In the genomic region with DNA sequence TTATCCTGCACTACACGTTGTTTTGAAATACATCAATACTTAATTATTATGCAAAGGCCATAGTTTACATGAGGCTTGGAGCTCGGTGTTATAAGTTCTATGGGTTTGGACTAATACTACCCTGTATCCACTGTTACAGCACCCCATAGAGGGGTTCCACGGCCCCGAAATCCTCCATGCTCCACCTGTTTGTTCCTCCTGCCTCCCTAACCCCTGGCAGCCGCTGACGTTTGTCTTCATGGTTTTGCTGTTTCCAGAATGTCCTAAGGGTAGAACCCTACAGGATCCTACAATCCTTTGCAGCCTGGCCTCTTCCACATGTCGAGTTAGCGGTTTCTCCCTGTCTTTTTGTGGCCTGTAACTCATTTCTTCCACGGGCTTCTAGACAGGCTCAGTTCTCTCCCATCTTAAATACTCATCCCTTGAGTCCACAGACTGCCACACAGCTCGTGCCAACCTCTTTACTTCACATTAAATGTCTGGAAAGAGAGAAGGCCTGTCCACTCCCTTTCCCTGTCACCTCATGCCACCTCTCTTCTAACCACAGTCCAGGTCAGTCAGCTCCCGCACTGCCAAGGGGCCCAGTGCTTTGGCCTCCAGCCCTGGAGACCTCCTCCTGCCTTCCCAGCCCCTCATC, we compare ENCODE assay signal across 15 cellular contexts. TPM values are rescaled to one million over a fixed set of nuclear protein-coding genes. Genes with fewer than 3 reads are reported as not detected.
A peak's percentile ranks its signal among the peaks of the same experiment; 100 is the strongest.
DNase-seq lines count a peak whose midpoint lies in the region; TF ChIP-seq lines count a peak whose summit lies in the region.
"Had no signal": no experiment of that assay in that cellular context is flagged by ENCODE, and none has a peak within 500 bp of the region (broad histone marks: within the 10 kb centered on the region; RNA-seq: fewer than 3 reads in every experiment).

No MANE protein-coding gene starts in this region.

- H3K36me3 Mint-ChIP-seq in activated CD4-positive, alpha-beta T cell treated with anti-CD3 and anti-CD28 coated beads, Interleukin-2, amount 10 ng/mL, durations not matched to agents 7 days and 5 days (ENCODE audit: low read depth): no peaks in the 10 kb centered on the region

- H2AK5ac ChIP-seq in neuronal stem cell (ENCODE audit: low read depth, low read length): peak overlapping the region; percentile 91

- no peak overlapping the region for H3K4me2 ChIP-seq in neuronal stem cell (ENCODE audit: insufficient read depth, low read length, poor library complexity, severe bottlenecking)

- H2AFZ ChIP-seq in neuronal stem cell (ENCODE audit: low read length): peak overlapping the region; percentile 81

- peak overlapping the region; percentile 29 for H4K8ac ChIP-seq in neuronal stem cell (ENCODE audit: low read depth, low read length)

- in situ Hi-C loops in G401 (cut with HindIII; ENCODE audit: low sequenced_read_pairs): no loop called here

- peak overlapping the region; percentile 60 for H3K4me3 Mint-ChIP-seq in activated CD4-positive, alpha-beta T cell treated with anti-CD3 and anti-CD28 coated beads, Interleukin-2, amount 10 ng/mL, durations not matched to agents 7 days and 5 days

- no peak overlapping the region for H3K14ac ChIP-seq in neuronal stem cell (ENCODE audit: low read length)

- DNase-seq in activated CD4-positive, alpha-beta T cell treated with anti-CD3 and anti-CD28 coated beads, Interleukin-2, amount 10 ng/mL, durations not matched to agents 7 days and 5 days: no peak
- DNase-seq in activated CD4-positive, alpha-beta T cell treated with anti-CD3 and anti-CD28 coated beads, Interleukin-2, amount 50 U/mL, for 4 hours: no peak
- DNase-seq in G401 (ENCODE audit: low spot score): peak; percentile 4
- peak; percentile 15 for DNase-seq in colonic mucosa
- DNase-seq in neuronal stem cell (ENCODE audit: low spot score): no peak
- no peak for DNase-seq in HuH-7 (ENCODE audit: low spot score)
- no peak for DNase-seq in UCSD-AML1 (lab: John Stamatoyannopoulos, UW; ENCODE audit: unreplicated experiment)
- DNase-seq in germinal center (ENCODE audit: low spot score): no peak
- DNase-seq: dermis blood vessel endothelial cell, Kasumi-1 had no signal

- no CpG with 5 or more reads among the region's 11 CpGs for WGBS in neuronal stem cell (ENCODE audit: extremely low coverage in 2 of 2, insufficient read length in 2 of 2, insufficient replicate concordance in 1 of 2), 2 donors

- peaks cover 3% of the 10 kb centered on the region for H3K27me3 Mint-ChIP-seq in activated CD4-positive, alpha-beta T cell treated with anti-CD3 and anti-CD28 coated beads, Interleukin-2, amount 10 ng/mL, durations not matched to agents 7 days and 5 days

- H4K91ac ChIP-seq in neuronal stem cell (ENCODE audit: low read depth, low read length, poor library complexity): no peak overlapping the region

- H3K27me3 ChIP-seq in colonic mucosa (no peaks in the 10 kb centered on the region), neuronal stem cell (ENCODE audit: control insufficient read depth in 3 of 3, insufficient read depth in 3 of 3, low read depth in 1 of 3, low read length in 3 of 3) (no peaks in the 10 kb centered on the region)

- H2BK5ac ChIP-seq in neuronal stem cell (ENCODE audit: low read length): peak overlapping the region; percentile 43

- H3K4me3 ChIP-seq in colonic mucosa (no peak overlapping the region), neuronal stem cell (ENCODE audit: low read length in 2 of 2) (no peak overlapping the region)
- H3K4me3 ChIP-seq: adrenal gland, lower lobe of right lung, skin epidermis had no signal

- H3K9me3 ChIP-seq in colonic mucosa (no peaks in the 10 kb centered on the region), neuronal stem cell (replicated peaks in 1 of 2; ENCODE audit: control insufficient read depth in 2 of 2, insufficient read depth in 1 of 2, low read depth in 1 of 2, low read length in 2 of 2) (no peaks in the 10 kb centered on the region)
- H3K9me3 ChIP-seq: adrenal gland, lower lobe of right lung had no signal

- no peaks in the 10 kb centered on the region for H3K36me3 ChIP-seq in colonic mucosa
- no peaks in the 10 kb centered on the region for H3K36me3 ChIP-seq in neuronal stem cell (replicated peaks in 1 of 2; ENCODE audit: control insufficient read depth in 2 of 2, insufficient read depth in 2 of 2, low read length in 2 of 2)
- H3K36me3 ChIP-seq: adrenal gland, lower lobe of right lung had no signal

- no peaks in the 10 kb centered on the region for H3K9me3 Mint-ChIP-seq in activated CD4-positive, alpha-beta T cell treated with anti-CD3 and anti-CD28 coated beads, Interleukin-2, amount 10 ng/mL, durations not matched to agents 7 days and 5 days

- H3K4me1 ChIP-seq in colonic mucosa: peaks cover 3% of the 10 kb centered on the region
- peaks cover 18 to 33% of the 10 kb centered on the region in 2 donors for H3K4me1 ChIP-seq in neuronal stem cell (ENCODE audit: control insufficient read depth in 2 of 2, insufficient read depth in 1 of 2, low read depth in 1 of 2, low read length in 2 of 2)
- H3K4me1 ChIP-seq: adrenal gland, lower lobe of right lung had no signal

- H3K79me1 ChIP-seq in neuronal stem cell (ENCODE audit: low read depth, low read length): no peaks in the 10 kb centered on the region

- H3K4ac ChIP-seq in neuronal stem cell (ENCODE audit: low read length): no peak overlapping the region

- H2BK12ac ChIP-seq in neuronal stem cell (ENCODE audit: low read length): peak overlapping the region; percentile 8

- POLR2A ChIA-PET in activated CD4-positive, alpha-beta T cell treated with anti-CD3 and anti-CD28 coated beads, Interleukin-2, amount 10 ng/mL, durations not matched to agents 7 days and 5 days (lab: Charles Lee): no interaction called here

- peak overlapping the region; percentile 40 for H3K23ac ChIP-seq in neuronal stem cell (ENCODE audit: low read depth, low read length, poor library complexity)

- H2BK120ac ChIP-seq in neuronal stem cell (ENCODE audit: low read depth, low read length): peak overlapping the region; percentile 5

- H3K18ac ChIP-seq in neuronal stem cell (ENCODE audit: low read length): peak overlapping the region; percentile 90

- H3K27ac ChIP-seq in colonic mucosa (no peak overlapping the region), neuronal stem cell (replicated peaks; ENCODE audit: low read length) (no peak overlapping the region)
- H3K27ac ChIP-seq: adrenal gland, HL-60, lower lobe of right lung had no signal

- no peak for TF ChIP-seq CTCF in colonic mucosa (IDR thresholded peaks at IDR 0.05)

- intact Hi-C loops in colonic mucosa (cut with DNase I): no loop called here

- CTCF ChIA-PET in activated CD4-positive, alpha-beta T cell treated with anti-CD3 and anti-CD28 coated beads, Interleukin-2, amount 10 ng/mL, durations not matched to agents 7 days and 5 days (lab: Charles Lee): interaction anchor here (1.2 kb wide), 1 partner anchor 20 kb away, joined by 3 read pairs; no protein-coding TSS in a partner anchor

- H3K9ac ChIP-seq in colonic mucosa (ENCODE audit: low read depth in 2 of 2, low read length in 2 of 2) (no peak overlapping the region), neuronal stem cell (ENCODE audit: low read depth, low read length, poor library complexity) (no peak overlapping the region)

- peaks cover 19% of the 10 kb centered on the region for H3K4me1 Mint-ChIP-seq in activated CD4-positive, alpha-beta T cell treated with anti-CD3 and anti-CD28 coated beads, Interleukin-2, amount 10 ng/mL, durations not matched to agents 7 days and 5 days

- H3K27ac Mint-ChIP-seq in activated CD4-positive, alpha-beta T cell treated with anti-CD3 and anti-CD28 coated beads, Interleukin-2, amount 10 ng/mL, durations not matched to agents 7 days and 5 days: peak overlapping the region; percentile 87

- peak overlapping the region; percentile 82 for H2BK15ac ChIP-seq in neuronal stem cell (ENCODE audit: low read length)

RNA-seq across cellular contexts. Expression of gene TH, which starts 42.4 kb away (rescaled TPM):
- not detected for total RNA-seq in activated CD4-positive, alpha-beta T cell treated with anti-CD3 and anti-CD28 coated beads, Interleukin-2, amount 10 ng/mL, durations not matched to agents 7 days and 5 days
- 0.49 TPM in 1 of 2 replicates, not detected in the other for total RNA-seq in G401 (2014; rRNA removed; shearing (Covaris generic))
- under 1 TPM in 1 of 2 donors, not detected in 1; 0.15 TPM for total RNA-seq in colonic mucosa
- 1.0 TPM for polyA plus RNA-seq in neuronal stem cell (2013, experiment 1 of 2)
- polyA plus RNA-seq in neuronal stem cell (2013, experiment 2 of 2): 0.82 TPM
- total RNA-seq: A673, dermis blood vessel endothelial cell, lower lobe of right lung had no signal

RNA-seq across cellular contexts. Expression of gene INS, which starts 53.0 kb away (rescaled TPM):
- total RNA-seq in activated CD4-positive, alpha-beta T cell treated with anti-CD3 and anti-CD28 coated beads, Interleukin-2, amount 10 ng/mL, durations not matched to agents 7 days and 5 days: not detected
- total RNA-seq in G401 (2014; rRNA removed; shearing (Covaris generic)): not detected in 2 replicates
- total RNA-seq in colonic mucosa: under 1 TPM in 1 of 2 donors, not detected in 1; 0.84 TPM
- polyA plus RNA-seq in neuronal stem cell (2013, experiment 1 of 2): not detected
- polyA plus RNA-seq in neuronal stem cell (2013, experiment 2 of 2): not detected
- total RNA-seq: A673, dermis blood vessel endothelial cell, lower lobe of right lung had no signal

RNA-seq across cellular contexts. Expression of gene ASCL2, which starts 56.4 kb away (rescaled TPM):
- under 1 TPM; 0.31 to 0.40 TPM for total RNA-seq in activated CD4-positive, alpha-beta T cell treated with anti-CD3 and anti-CD28 coated beads, Interleukin-2, amount 10 ng/mL, durations not matched to agents 7 days and 5 days
- not detected in 2 replicates for total RNA-seq in G401 (2014; rRNA removed; shearing (Covaris generic))
- 10 to 100 TPM in 1 of 2 donors, 1 to 10 TPM in 1; 4.8 to 16.4 TPM for total RNA-seq in colonic mucosa
- polyA plus RNA-seq in neuronal stem cell (2013, experiment 1 of 2): 0.07 TPM
- polyA plus RNA-seq in neuronal stem cell (2013, experiment 2 of 2): 0.06 TPM
- total RNA-seq: A673, dermis blood vessel endothelial cell had no signal

Comparison
In these comparisons a context has a peak if more than half of its experiments do, and no peak if none do; other contexts are left out.
1. DNase-seq: peak in G401 (single experiment) and colonic mucosa (single experiment); none in activated CD4-positive, alpha-beta T cell treated with anti-CD3 and anti-CD28 coated beads, Interleukin-2, amount 10 ng/mL, durations not matched to agents 7 days and 5 days (single experiment), activated CD4-positive, alpha-beta T cell treated with anti-CD3 and anti-CD28 coated beads, Interleukin-2, amount 50 U/mL, for 4 hours (0 of 2), neuronal stem cell (single experiment), HuH-7 (single experiment), UCSD-AML1 (single experiment) and germinal center (single experiment).